ENCODE assay signal across 7 cellular contexts in the genomic region with DNA sequence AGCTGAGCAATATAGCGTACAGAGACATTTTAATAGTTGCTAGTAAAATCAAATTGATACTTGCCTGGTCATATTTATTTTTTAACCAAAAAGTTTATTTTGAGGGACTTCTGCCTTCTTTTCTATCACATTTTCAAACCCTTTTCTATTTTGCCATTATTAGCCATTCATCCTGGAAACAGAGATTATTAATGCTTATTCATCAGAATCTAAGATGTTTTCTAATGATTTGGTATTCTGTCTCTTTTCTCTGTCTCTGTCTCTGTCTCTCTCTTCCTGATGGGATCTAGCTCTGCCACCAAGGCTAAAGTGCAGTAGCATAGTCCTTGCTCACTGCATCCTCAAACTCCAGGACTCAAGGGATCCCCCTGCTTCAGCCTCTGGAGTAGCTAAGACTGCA.
"Had no signal": no experiment of that assay in that cellular context is flagged by ENCODE, and none has a peak within 500 bp of the region (broad histone marks: within the 10 kb centered on the region; RNA-seq: fewer than 3 reads in every experiment).

No MANE protein-coding gene starts in this region.

- H3K27ac ChIP-seq: HL-60, KMS-11 had no signal

- DNase-seq: IMR-90, KBM-7, KG1 had no signal

- H3K9ac ChIP-seq: KMS-11 had no signal

- H3K4me3 ChIP-seq: K562 had no signal

- ATAC-seq: K562 had no signal

- FAIRE-seq: HTR-8/SVneo, K562 had no signal

- H3K4me2 ChIP-seq: KMS-11 had no signal
